In the genomic region with DNA sequence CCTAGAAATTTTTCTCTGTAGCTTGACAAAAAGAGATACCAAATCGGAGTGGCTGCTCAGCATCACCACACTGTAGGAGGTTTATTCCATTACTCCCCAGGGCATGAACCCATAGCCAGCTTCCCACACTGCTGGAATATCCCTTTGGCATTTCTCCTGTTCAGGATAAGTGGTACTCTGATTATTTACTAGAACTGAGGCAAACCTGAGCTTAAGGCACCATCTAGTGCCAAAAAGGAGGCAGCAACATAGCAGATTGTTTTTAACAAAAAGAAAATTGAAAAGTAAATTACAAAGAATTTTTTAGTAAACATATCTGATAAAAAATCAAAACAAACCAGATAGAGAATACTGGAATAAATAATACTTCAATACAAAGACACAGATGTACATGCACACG, we compare ENCODE assay signal across 15 cellular contexts.
A peak's percentile ranks its signal among the peaks of the same experiment; 100 is the strongest.
DNase-seq lines count a peak whose midpoint lies in the region; ATAC-seq, FAIRE-seq and TF ChIP-seq lines count a peak whose summit lies in the region.
"Had no signal": no experiment of that assay in that cellular context is flagged by ENCODE, and none has a peak within 500 bp of the region (broad histone marks: within the 10 kb centered on the region; RNA-seq: fewer than 3 reads in every experiment).

No MANE protein-coding gene starts in this region.

- H3K4ac ChIP-seq in H1 (replicated peaks; ENCODE audit: insufficient read length, low read depth, low read length), result no peak overlapping the region

- H4K20me1 ChIP-seq in OCI-LY7 (ENCODE audit: insufficient read depth, low read length), result no peaks in the 10 kb centered on the region
- H4K20me1 ChIP-seq in H1 (replicated peaks in 1 of 2; ENCODE audit: control insufficient read depth in 1 of 2, insufficient read depth in 2 of 2, low read length in 2 of 2), result no peaks in the 10 kb centered on the region

- no peak overlapping the region for H4K8ac ChIP-seq in H1 (ENCODE audit: extremely low read depth, insufficient read depth, low read length)

- H3K27me3 ChIP-seq in H1 (replicated peaks in 1 of 4; ENCODE audit: control insufficient read depth in 3 of 4, extremely low read depth in 1 of 4, insufficient read depth in 3 of 4, low read length in 3 of 4) (no peaks in the 10 kb centered on the region), pancreas (no peaks in the 10 kb centered on the region)

- no peak overlapping the region for H2BK120ac ChIP-seq in H1 (replicated peaks; ENCODE audit: low read depth, low read length)

- ATAC-seq in pancreas (no peak), GM21576 (IDR thresholded peaks at IDR 0.05; ENCODE audit: unreplicated experiment) (no peak), HG03095 (IDR thresholded peaks at IDR 0.05; ENCODE audit: unreplicated experiment) (no peak), HG03457 (IDR thresholded peaks at IDR 0.05; ENCODE audit: unreplicated experiment) (no peak)
- ATAC-seq: naive thymus-derived CD4-positive, alpha-beta T cell; stimulated activated naive CD8-positive, alpha-beta T cell treated with anti-CD3 and anti-CD28 coated beads, Interleukin-15, Interleukin-2, amounts not matched to agents 100 U/mL and 50 U/mL, for 24 hours had no signal

- no peak overlapping the region for H2AK5ac ChIP-seq in H1 (ENCODE audit: low read depth, low read length)

- no peak overlapping the region for H2BK12ac ChIP-seq in H1 (ENCODE audit: low read depth, low read length)

- H2BK15ac ChIP-seq in H1 (ENCODE audit: low read length), result no peak overlapping the region

- FAIRE-seq in G401.6 (lab: Jason Lieb, UNC) (peak; percentile 90), H1 (lab: Jason Lieb, UNC) (no peak), pancreas (lab: Jason Lieb, UNC) (peak; percentile 53)
- FAIRE-seq: colon had no signal

- intact Hi-C loops in OCI-LY7 (cut with micrococcal nuclease; ENCODE audit: unreplicated experiment) (no loop called here), pancreas (cut with DNase I) (no loop called here)

- no peak overlapping the region for H3K4me2 ChIP-seq in OCI-LY7 (ENCODE audit: low read length)
- H3K4me2 ChIP-seq in H1 (ENCODE audit: insufficient read depth in 1 of 2, low read depth in 2 of 2, low read length in 2 of 2), result no peak overlapping the region

- no peak for TF ChIP-seq POLR2A in H1 (IDR thresholded peaks at IDR 0.05; ENCODE audit: control extremely low read depth in 1 of 2, low read depth in 2 of 2, low read length in 2 of 2)

- H3K9me3 ChIP-seq in OCI-LY7 (ENCODE audit: low read length), result no peaks in the 10 kb centered on the region
- peaks cover 24 to 25% of the 10 kb centered on the region in 2 experiments for H3K9me3 ChIP-seq in H1 (ENCODE audit: insufficient read depth in 2 of 2, low read depth in 1 of 2, low read length in 1 of 2)
- H3K9me3 ChIP-seq in pancreas, result no peaks in the 10 kb centered on the region
- H3K9me3 ChIP-seq: HAP-1 had no signal

- H4K5ac ChIP-seq in H1 (ENCODE audit: insufficient read length, low read depth, low read length), result no peak overlapping the region

- 0 out of 2 replicates have a peak, but pooled peaks have one; percentile 9 for TF ChIP-seq CTCF in OCI-LY7 (conservative IDR thresholded peaks at IDR 0.05; ENCODE audit: low read length)
- TF ChIP-seq CTCF in H1 (IDR thresholded peaks at IDR 0.05; ENCODE audit: control extremely low read depth in 1 of 3, insufficient read depth in 1 of 3, low read depth in 1 of 3, low read length in 3 of 3), result peak in 1 of 3 experiments; percentile 7; a peak in 1 of 4 replicates
- no peak for TF ChIP-seq CTCF in pancreas (IDR thresholded peaks at IDR 0.05)

- H3K14ac ChIP-seq in H1 (ENCODE audit: insufficient read length), result no peak overlapping the region

- H3K18ac ChIP-seq in H1 (ENCODE audit: extremely low read depth, low read length), result no peak overlapping the region

- POLR2A ChIA-PET in OCI-LY7 (lab: Charles Lee) (interaction anchor here (1.0 kb wide), 1 partner anchor 10 kb away, joined by 3 read pairs; no protein-coding TSS in a partner anchor), H1 (lab: Charles Lee; ENCODE audit: partially characterized antibody) (no interaction called here)

- CTCF ChIA-PET in OCI-LY7 (lab: Charles Lee; ENCODE audit: unreplicated experiment) (no interaction called here), H1 (lab: Charles Lee; ENCODE audit: partially characterized antibody) (interaction anchor here (0.6 to 0.9 kb wide), 3 partner anchors 245 to 632 kb away, joined by 3 read pairs; no protein-coding TSS in a partner anchor)

- no peak overlapping the region for H4K91ac ChIP-seq in H1 (replicated peaks; ENCODE audit: insufficient read length, low read length)

- no peaks in the 10 kb centered on the region for H3K79me1 ChIP-seq in H1 (ENCODE audit: low read depth, low read length)

- no peaks in the 10 kb centered on the region for H3K23me2 ChIP-seq in H1 (ENCODE audit: low read depth, low read length)

- H3K23ac ChIP-seq in H1 (ENCODE audit: insufficient read length), result no peak overlapping the region

- no TSS peak for BruUV-seq in OCI-LY7 (replicated peaks; lab: Mats Ljungman, UMichigan)

- H3K4me1 ChIP-seq in OCI-LY7 (ENCODE audit: insufficient read depth, low read length, poor library complexity, severe bottlenecking), result no peaks in the 10 kb centered on the region
- H3K4me1 ChIP-seq in H1 (replicated peaks in 1 of 4; ENCODE audit: control insufficient read depth in 3 of 4, insufficient read depth in 4 of 4, low read length in 3 of 4), result no peaks in the 10 kb centered on the region
- no peaks in the 10 kb centered on the region for H3K4me1 ChIP-seq in pancreas
- H3K4me1 ChIP-seq: HAP-1 had no signal

- H3K79me2 ChIP-seq in OCI-LY7 (ENCODE audit: insufficient read depth, low read depth, low read length) (no peaks in the 10 kb centered on the region), H1 (ENCODE audit: control insufficient read depth in 1 of 2, insufficient read depth in 2 of 2, low read length in 2 of 2) (no peaks in the 10 kb centered on the region)

- WGBS in H1 (ENCODE audit: extremely low coverage in 1 of 2, insufficient coverage in 1 of 2, insufficient read length in 1 of 2, insufficient replicate concordance in 2 of 2, low coverage in 1 of 2, low lambda C conversion rate in 2 of 2, missing lambda C conversion rate in 1 of 2), 2 experiments, result 95% methylated on average over 2 of the region's 2 CpGs; no CpG with 5 or more reads in 1 of the 2 experiments
- 76 to 91% methylated on average over 2 of the region's 2 CpGs for WGBS in pancreas, 2 donors

- H3K36me3 ChIP-seq in OCI-LY7 (ENCODE audit: insufficient read depth, low read length) (no peaks in the 10 kb centered on the region), H1 (ENCODE audit: control insufficient read depth in 2 of 4, insufficient read depth in 4 of 4, low read length in 3 of 4) (peaks cover 0 to 2% (median 0%) of the 10 kb centered on the region in 4 experiments; a peak in 1 of 8 replicates), pancreas (no peaks in the 10 kb centered on the region)
- H3K36me3 ChIP-seq: HAP-1 had no signal

- H3K9me2 ChIP-seq in OCI-LY7 (ENCODE audit: insufficient read depth, low read length), result no peaks in the 10 kb centered on the region

- no peak overlapping the region for H2BK20ac ChIP-seq in H1 (ENCODE audit: low read length)

- H3K27ac ChIP-seq in OCI-LY7 (ENCODE audit: low read depth, low read length, poor library complexity, severe bottlenecking), result no peak overlapping the region
- H3K27ac ChIP-seq in H1 (ENCODE audit: low read depth, low read length), result no peak overlapping the region
- H3K27ac ChIP-seq in pancreas, result no peak overlapping the region

- no peak overlapping the region for H3K56ac ChIP-seq in H1 (replicated peaks; ENCODE audit: insufficient read length, low read depth, low read length)

- no peak for TF ChIP-seq EP300 in H1 (IDR thresholded peaks at IDR 0.05; ENCODE audit: borderline replicate concordance in 1 of 2, low read depth in 2 of 2, low read length in 2 of 2)

- H3K4me3 ChIP-seq in OCI-LY7 (ENCODE audit: low read depth, low read length, poor library complexity, severe bottlenecking) (no peak overlapping the region), H1 (ENCODE audit: extremely low read depth in 1 of 4, insufficient read depth in 2 of 4, low read depth in 3 of 4, low read length in 4 of 4) (no peak overlapping the region), pancreas (no peak overlapping the region)
- H3K4me3 ChIP-seq: HAP-1 had no signal

- H2BK5ac ChIP-seq in H1 (ENCODE audit: low read depth, low read length), result no peak overlapping the region

- H3K9ac ChIP-seq in H1 (replicated peaks in 1 of 4; ENCODE audit: extremely low read depth in 1 of 4, low read depth in 3 of 4, low read length in 3 of 4), result no peak overlapping the region

- DNase-seq in OCI-LY7 (ENCODE audit: low spot score), result no peak
- DNase-seq in H1 (ENCODE audit: low read depth in 1 of 2, low spot score in 2 of 2), result no peak
- no peak for DNase-seq in pancreas
- no peak for DNase-seq in DMS 273 (lab: John Stamatoyannopoulos, UW; ENCODE audit: unreplicated experiment)
- DNase-seq: activated T-cell treated with anti-CD3 and anti-CD28 coated beads, Interleukin-2, amount 50 U/mL, for 48 hours; naive thymus-derived CD4-positive, alpha-beta T cell; NCI-H1048; stimulated activated CD4-positive, alpha-beta T cell treated with anti-CD3 and anti-CD28 coated beads, Interleukin-1b, Interleukin-23, amount 100 ng/mL, for 48 hours; stimulated activated naive CD8-positive, alpha-beta T cell treated with anti-CD3 and anti-CD28 coated beads, Interleukin-15, Interleukin-2, amounts not matched to agents 100 U/mL and 50 U/mL, for 24 hours had no signal

- no peak overlapping the region for H2AFZ ChIP-seq in OCI-LY7 (ENCODE audit: low read length)
- no peak overlapping the region for H2AFZ ChIP-seq in H1 (ENCODE audit: low read length)

- TF ChIP-seq RAD21 in H1 (IDR thresholded peaks at IDR 0.05 in 1 of 2, conservative IDR thresholded peaks at IDR 0.05 in 1 of 2; ENCODE audit: low read depth in 2 of 2, low read length in 2 of 2), result peak; percentile 52 to 54

TF ChIP-seq in H1, 55 proteins besides CTCF, POLR2A, EP300 and RAD21 (continues in another document):
- no peak for TF ChIP-seq NANOG (IDR thresholded peaks at IDR 0.05; ENCODE audit: insufficient read depth, low read depth, low read length, poor library complexity, severe bottlenecking)
- TF ChIP-seq BACH1 (IDR thresholded peaks at IDR 0.05; ENCODE audit: low read length), result no peak
- no peak for TF ChIP-seq SP2 (IDR thresholded peaks at IDR 0.05; ENCODE audit: low read length)
- TF ChIP-seq ZNF274 (IDR thresholded peaks at IDR 0.05; ENCODE audit: borderline replicate concordance, extremely low read depth, low read length), result no peak
